Comparison of ENCODE assay signal across 22 cellular contexts in genomic region chr4:17124767-17125166, GRCh38.
DNase-seq lines count a peak whose midpoint lies in the region; ATAC-seq and TF ChIP-seq lines count a peak whose summit lies in the region.
"Had no signal": no experiment of that assay in that cellular context is flagged by ENCODE, and none has a peak within 500 bp of the region (broad histone marks: within the 10 kb centered on the region; RNA-seq: fewer than 3 reads in every experiment).

No MANE protein-coding gene starts in this region.

- no peak overlapping the region for H2BK5ac ChIP-seq in trophoblast cell (ENCODE audit: low read depth, low read length, poor library complexity)

- H4K12ac ChIP-seq in trophoblast cell (ENCODE audit: low read depth, low read length) = no peak overlapping the region

- no peak overlapping the region for H3K14ac ChIP-seq in trophoblast cell (ENCODE audit: low read length)

- H2AK5ac ChIP-seq in trophoblast cell (ENCODE audit: low read length) = no peak overlapping the region

- no peak overlapping the region for H4K91ac ChIP-seq in trophoblast cell (ENCODE audit: low read depth, low read length)

- H3K27me3 ChIP-seq in foreskin keratinocyte (no peaks in the 10 kb centered on the region), trophoblast cell (ENCODE audit: insufficient read depth, low read length) (no peaks in the 10 kb centered on the region)
- H3K27me3 ChIP-seq: colonic mucosa, ovary had no signal

- no peak overlapping the region for H3K18ac ChIP-seq in trophoblast cell (ENCODE audit: low read length)

- H3K27ac ChIP-seq in foreskin keratinocyte (no peak overlapping the region), trophoblast cell (ENCODE audit: low read depth, low read length) (no peak overlapping the region)
- H3K27ac ChIP-seq: colonic mucosa, epithelial cell of prostate, ovary had no signal

- no CpG with 5 or more reads among the region's 4 CpGs for WGBS in trophoblast cell (ENCODE audit: extremely low coverage, insufficient coverage, insufficient read length)

- no peaks in the 10 kb centered on the region for H3K79me1 ChIP-seq in trophoblast cell (ENCODE audit: low read length)

- no peak for ATAC-seq in foreskin keratinocyte
- ATAC-seq: sciatic nerve; stimulated activated memory B cell treated with anti-CD40 and anti-IgM and Interleukin-4, amounts not matched to agents 10 μg/mL and 1 μg/mL and 100 μg/mL, for 72 hours had no signal

- no peaks in the 10 kb centered on the region for H3K79me2 ChIP-seq in trophoblast cell (ENCODE audit: control insufficient read depth, insufficient read depth, low read length, poor library complexity)

- DNase-seq in HFF-Myc (ENCODE audit: extremely low read depth, low read depth) (no peak), astrocyte of the cerebellum (ENCODE audit: low read depth) (no peak), foreskin keratinocyte (no peak), NCI-H446 (lab: John Stamatoyannopoulos, UW) (no peak), trophoblast cell (no peak), AG08396 (ENCODE audit: low spot score) (no peak), islet precursor cell (no peak)
- DNase-seq: activated B cell treated with CpG ODN at 0.5 μM for 24 hours; activated CD4-positive, alpha-beta memory T cell treated with anti-CD3 and anti-CD28 coated beads for 36 hours; activated naive CD4-positive, alpha-beta T cell treated with anti-CD3 and anti-CD28 coated beads, Interleukin-2, amount 10 ng/mL, durations not matched to agents 7 days and 5 days; activated T-cell treated with anti-CD3 and anti-CD28 coated beads, Interleukin-2, amount 50 U/mL, for 1 hour; anterior cingulate cortex; colonic mucosa; COR-L47; NCI-H1417 treated with DMSO at 0.1 percent for 48 hours; NCI-H748 treated with DMSO at 0.1 percent for 48 hours; ovary; SIG-M5; T-helper 2 cell had no signal

- in situ Hi-C loops in astrocyte of the cerebellum (cut with HindIII; ENCODE audit: low sequenced_read_pairs) = no loop called here

- no peaks in the 10 kb centered on the region for H3K9me3 ChIP-seq in trophoblast cell (ENCODE audit: insufficient read depth, low read depth, low read length)
- H3K9me3 ChIP-seq: colonic mucosa, ovary had no signal

- no peaks in the 10 kb centered on the region for H3K36me3 ChIP-seq in trophoblast cell (ENCODE audit: control insufficient read depth in 1 of 2, insufficient read depth in 2 of 2, low read length in 2 of 2)
- H3K36me3 ChIP-seq: colonic mucosa, ovary had no signal

- H2BK12ac ChIP-seq in trophoblast cell (ENCODE audit: low read length) = no peak overlapping the region

- no peak overlapping the region for H3K23ac ChIP-seq in trophoblast cell (ENCODE audit: low read length)

- no peak overlapping the region for H3K4ac ChIP-seq in trophoblast cell (ENCODE audit: low read depth, low read length)

- no peak overlapping the region for H3K4me2 ChIP-seq in trophoblast cell (ENCODE audit: low read length)

- H3K9ac ChIP-seq in trophoblast cell (ENCODE audit: low read length) = no peak overlapping the region

- no peak overlapping the region for H2AFZ ChIP-seq in trophoblast cell (ENCODE audit: insufficient read depth, low read length, poor library complexity)

- H2BK120ac ChIP-seq in trophoblast cell (ENCODE audit: insufficient read depth, low read length, poor library complexity) = no peak overlapping the region

- peak; percentile 18 for TF ChIP-seq CTCF in HFF-Myc (IDR thresholded peaks at IDR 0.05; ENCODE audit: low read depth, low read length, missing control alignments)
- peak; percentile 36 for TF ChIP-seq CTCF in astrocyte of the cerebellum (IDR thresholded peaks at IDR 0.05; ENCODE audit: low read depth, low read length, missing control alignments)
- peak; percentile 30 for TF ChIP-seq CTCF in foreskin keratinocyte (conservative IDR thresholded peaks at IDR 0.05)

- H4K8ac ChIP-seq in trophoblast cell (ENCODE audit: low read depth, low read length) = no peak overlapping the region

- H3K4me1 ChIP-seq in foreskin keratinocyte (no peaks in the 10 kb centered on the region), trophoblast cell (ENCODE audit: control insufficient read depth in 1 of 2, insufficient read depth in 2 of 2, low read length in 2 of 2) (no peaks in the 10 kb centered on the region)
- H3K4me1 ChIP-seq: colonic mucosa had no signal

- H3K4me3 ChIP-seq in HFF-Myc (replicated peaks; ENCODE audit: low read depth, low read length) (no peak overlapping the region), astrocyte of the cerebellum (ENCODE audit: low read depth, low read length) (no peak overlapping the region), trophoblast cell (ENCODE audit: low read depth, low read length) (no peak overlapping the region)
- H3K4me3 ChIP-seq: colonic mucosa, ovary had no signal
